Comparison of ENCODE assay signal across 12 cellular contexts in genomic region chr10:60353519-60354258, GRCh38. TPM values are rescaled to one million over a fixed set of nuclear protein-coding genes. Genes with fewer than 3 reads are reported as not detected.
DNase-seq lines count a peak whose midpoint lies in the region; ATAC-seq, FAIRE-seq and TF ChIP-seq lines count a peak whose summit lies in the region.
"Had no signal": no experiment of that assay in that cellular context is flagged by ENCODE, and none has a peak within 500 bp of the region (broad histone marks: within the 10 kb centered on the region; RNA-seq: fewer than 3 reads in every experiment).

No MANE protein-coding gene starts in this region.

- 57 to 68% (median 57%) methylated on average over 9 of the region's 9 CpGs for WGBS in psoas muscle, 3 donors

- H3K27me3 ChIP-seq in psoas muscle (ENCODE audit: insufficient read depth in 3 of 3, low read length in 2 of 3): no peaks in the 10 kb centered on the region
- H3K27me3 ChIP-seq: foreskin keratinocyte, pancreas had no signal

- DNase-seq in GM18507 (ENCODE audit: extremely low spot score, insufficient read length, low read depth) (no peak), amniotic epithelial cell (ENCODE audit: low read depth) (peak; percentile 78), left cardiac atrium (peak; percentile 50), psoas muscle (no peak), NCI-H187 treated with DMSO at 0.1 percent for 48 hours (lab: John Stamatoyannopoulos, UW) (no peak)
- DNase-seq: activated effector memory CD4-positive, alpha-beta T cell treated with anti-CD3 and anti-CD28 coated beads, Interleukin-2, amount 50 U/mL, for 16 hours; foreskin keratinocyte; NCI-H187; pancreas had no signal

- no peaks in the 10 kb centered on the region for H3K9me3 ChIP-seq in psoas muscle
- H3K9me3 ChIP-seq: pancreas had no signal

- H3K27ac ChIP-seq in psoas muscle: no peak overlapping the region
- H3K27ac ChIP-seq: foreskin keratinocyte, pancreas had no signal

- FAIRE-seq in GM18507 (lab: Jason Lieb, UNC): peak; percentile 5
- FAIRE-seq: pancreas had no signal

- no peaks in the 10 kb centered on the region for H3K36me3 ChIP-seq in psoas muscle (ENCODE audit: insufficient read depth in 1 of 2, low read depth in 1 of 2)
- H3K36me3 ChIP-seq: pancreas had no signal

- TF ChIP-seq CTCF in psoas muscle (IDR thresholded peaks at IDR 0.05): no peak

- H3K4me3 ChIP-seq in psoas muscle: no peak overlapping the region
- H3K4me3 ChIP-seq: pancreas had no signal

- intact Hi-C loops in left cardiac atrium (cut with DNase I): no loop called here
- intact Hi-C loops in psoas muscle (cut with DNase I): no loop called here

- ATAC-seq in left cardiac atrium: peak; percentile 74 to 84
- peak; percentile 31 to 53 (median 51) for ATAC-seq in psoas muscle
- no peak for ATAC-seq in GM18498 (IDR thresholded peaks at IDR 0.05; ENCODE audit: unreplicated experiment)
- no peak for ATAC-seq in esophagus mucosa
- ATAC-seq in GM19397 (IDR thresholded peaks at IDR 0.05; ENCODE audit: unreplicated experiment): no peak
- ATAC-seq: foreskin keratinocyte, pancreas had no signal

- no peaks in the 10 kb centered on the region for H3K4me1 ChIP-seq in psoas muscle
- H3K4me1 ChIP-seq: foreskin keratinocyte had no signal

RNA-seq across cellular contexts. Expression of gene ANK3, which starts 36.0 kb away (rescaled TPM):
- 100 to 1,000 TPM; 142 to 199 TPM for total RNA-seq in left cardiac atrium
- total RNA-seq in psoas muscle: 100 to 1,000 TPM in 2 of 4 donors, 10 to 100 TPM in 2; 44.8 to 170 (median 102) TPM
- polyA plus RNA-seq in psoas muscle: 100 to 1,000 TPM in 1 of 3 donors, 10 to 100 TPM in 2; 11.6 to 138 (median 51.6) TPM
- total RNA-seq in esophagus mucosa: 39.1 TPM

Comparison
In these comparisons a context has a peak if more than half of its experiments do, and no peak if none do; other contexts are left out.
1. DNase-seq: peak in amniotic epithelial cell (single experiment) and left cardiac atrium (single experiment); none in GM18507 (single experiment), psoas muscle (0 of 2) and NCI-H187 treated with DMSO at 0.1 percent for 48 hours (single experiment).
2. ATAC-seq: peak in left cardiac atrium (2 of 2) and psoas muscle (4 of 4); none in GM18498 (single experiment), esophagus mucosa (single experiment) and GM19397 (single experiment).